In the genomic region with DNA sequence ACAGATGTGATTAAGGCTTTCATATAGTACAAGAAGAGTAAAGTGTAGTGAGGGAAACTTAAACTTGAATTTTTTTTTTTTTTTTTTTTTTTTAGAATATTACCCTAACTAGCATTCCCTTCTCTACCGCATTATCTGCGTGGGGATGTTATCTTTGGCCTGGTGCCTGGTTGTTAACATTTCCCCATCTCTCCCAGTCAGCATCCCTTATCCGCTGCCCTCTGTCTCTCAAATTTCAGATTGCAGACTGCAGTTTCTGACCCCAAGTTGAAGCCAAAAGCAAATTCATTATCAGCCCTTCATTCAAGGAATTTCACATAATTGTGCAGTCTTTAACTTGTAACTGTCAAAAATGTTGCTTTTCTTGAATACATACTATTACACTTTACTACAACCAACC, we compare ENCODE assay signal across 11 cellular contexts.
DNase-seq lines count a peak whose midpoint lies in the region; ATAC-seq, FAIRE-seq and TF ChIP-seq lines count a peak whose summit lies in the region.
"Had no signal": no experiment of that assay in that cellular context is flagged by ENCODE, and none has a peak within 500 bp of the region (broad histone marks: within the 10 kb centered on the region; RNA-seq: fewer than 3 reads in every experiment).

No MANE protein-coding gene starts in this region.

- no peak overlapping the region for H2AFZ ChIP-seq in HepG2 (ENCODE audit: low read length)
- H2AFZ ChIP-seq in PC-9 = no peak overlapping the region

- DNase-seq in HepG2 (ENCODE audit: low spot score) = no peak
- peak in 1 of 2 experiments; percentile 3 for DNase-seq in PC-9
- peak in 1 of 2 donors; percentile 16 for DNase-seq in heart right ventricle
- no peak for DNase-seq in T-helper 2 cell
- DNase-seq in NCI-H1092 treated with DMSO at 0.1 percent for 48 hours (lab: John Stamatoyannopoulos, UW) = no peak
- DNase-seq in activated T-cell treated with anti-CD3 and anti-CD28 coated beads, Interleukin-2, amount 50 U/mL, for 1 hour = no peak
- no peak for DNase-seq in T-helper 17 cell
- DNase-seq: pancreas had no signal

- intact Hi-C loops in HepG2 (cut with micrococcal nuclease; ENCODE audit: unreplicated experiment) (no loop called here), PC-9 (cut with micrococcal nuclease; ENCODE audit: unreplicated experiment) (no loop called here), heart right ventricle (cut with DNase I) (no loop called here)

- H3K79me2 ChIP-seq in HepG2 (ENCODE audit: insufficient read depth, low read length) (no peaks in the 10 kb centered on the region), PC-9 (ENCODE audit: low read depth) (no peaks in the 10 kb centered on the region)

- no peak overlapping the region for H3K27ac Mint-ChIP-seq in T-helper 17 cell

- no peaks in the 10 kb centered on the region for H3F3A ChIP-seq in PC-9 (ENCODE audit: insufficient read depth, low read depth)

- BruUV-seq in HepG2 (replicated peaks; lab: Mats Ljungman, UMichigan) = no TSS peak
- no TSS peak for BruUV-seq in PC-9 (replicated peaks; lab: Mats Ljungman, UMichigan)

- H3K9ac ChIP-seq in liver (ENCODE audit: low read depth in 1 of 2, low read length in 2 of 2) (no peak overlapping the region), HepG2 (ENCODE audit: insufficient read depth, low read depth, low read length) (no peak overlapping the region)

- H3K9me2 ChIP-seq in PC-9 (ENCODE audit: insufficient read depth) = no peaks in the 10 kb centered on the region

- H3K27me3 ChIP-seq in liver (ENCODE audit: control insufficient read depth in 4 of 4, insufficient read depth in 4 of 4, low read length in 3 of 4) (no peaks in the 10 kb centered on the region), HepG2 (ENCODE audit: control insufficient read depth in 1 of 2, insufficient read depth in 2 of 2, low read length in 2 of 2) (no peaks in the 10 kb centered on the region), PC-9 (ENCODE audit: insufficient read depth, low read depth) (no peaks in the 10 kb centered on the region), heart right ventricle (no peaks in the 10 kb centered on the region)
- H3K27me3 ChIP-seq: gastroesophageal sphincter, pancreas had no signal

- H3K4me1 ChIP-seq in liver (ENCODE audit: control insufficient read depth in 4 of 4, insufficient read depth in 4 of 4, low read length in 3 of 4) (no peaks in the 10 kb centered on the region), HepG2 (ENCODE audit: insufficient read depth, low read length) (no peaks in the 10 kb centered on the region), PC-9 (replicated peaks; ENCODE audit: insufficient read depth) (no peaks in the 10 kb centered on the region), heart right ventricle (no peaks in the 10 kb centered on the region)
- H3K4me1 ChIP-seq: Caco-2, gastroesophageal sphincter had no signal

- POLR2A ChIA-PET in HepG2 (lab: Yijun Ruan, JAX) = no interaction called here
- POLR2A ChIA-PET in PC-9 (lab: Charles Lee; ENCODE audit: unreplicated experiment) = no interaction called here

- CTCF ChIA-PET in HepG2 (lab: Yijun Ruan, JAX; ENCODE audit: low intra/inter-chr PET ratio, low total read pairs) (no interaction called here), PC-9 (lab: Charles Lee) (interaction anchor here (0.6 kb wide), 1 partner anchor 173 kb away, joined by 3 read pairs; no protein-coding TSS in a partner anchor)

- H3K27me3 Mint-ChIP-seq in T-helper 17 cell = no peaks in the 10 kb centered on the region

- H3K4me2 ChIP-seq in HepG2 (ENCODE audit: low read depth, low read length) (no peak overlapping the region), PC-9 (no peak overlapping the region)

- ATAC-seq in HepG2 (no peak), heart right ventricle (no peak), T-helper 17 cell (no peak)
- ATAC-seq: gastroesophageal sphincter had no signal

- H3K4me3 Mint-ChIP-seq in T-helper 17 cell = no peak overlapping the region

- TF ChIP-seq EP300 in HepG2 (IDR thresholded peaks at IDR 0.05; ENCODE audit: low read depth in 2 of 2, low read length in 2 of 2) (no peak), HepG2 (CRISPR knock-in tag; IDR thresholded peaks at IDR 0.05; ENCODE audit: borderline replicate concordance) (no peak)

- no peak for TF ChIP-seq POLR2A in HepG2 (IDR thresholded peaks at IDR 0.05; ENCODE audit: insufficient read depth in 1 of 2, low read depth in 2 of 2, low read length in 2 of 2)

- peak; percentile 26 for TF ChIP-seq CTCF in liver (IDR thresholded peaks at IDR 0.05; ENCODE audit: low read depth, low read length, missing input control)
- TF ChIP-seq CTCF in HepG2 (CRISPR knock-in tag; IDR thresholded peaks at IDR 0.05) = no peak
- 0 out of 2 replicates have a peak, but pooled peaks have one; percentile 22 for TF ChIP-seq CTCF in PC-9 (conservative IDR thresholded peaks at IDR 0.05)
- TF ChIP-seq CTCF in heart right ventricle (IDR thresholded peaks at IDR 0.05) = peak in 5 of 9 donors; percentile 10 to 35 (median 17)

- H3K36me3 Mint-ChIP-seq in T-helper 17 cell (ENCODE audit: low read depth) = no peaks in the 10 kb centered on the region

- 13% methylated on average over 3 of the region's 3 CpGs for WGBS in liver
- WGBS in HepG2 (ENCODE audit: low lambda C conversion rate) = 1% methylated on average over 3 of the region's 3 CpGs
- WGBS in heart right ventricle, 2 donors = 5 to 26% methylated on average over 3 of the region's 3 CpGs

- in situ Hi-C loops in HepG2 (cut with HindIII; ENCODE audit: extremely low pct_ligation_motif_present, low pct_unique_long_range_greater_than_20kb) = no loop called here

- H3K4me1 Mint-ChIP-seq in T-helper 17 cell = no peaks in the 10 kb centered on the region

- H3K27ac ChIP-seq in liver (ENCODE audit: low read depth in 1 of 2, low read length in 2 of 2) (no peak overlapping the region), HepG2 (ENCODE audit: extremely low read length, insufficient read depth, low read length) (no peak overlapping the region), PC-9 (no peak overlapping the region), heart right ventricle (no peak overlapping the region)
- H3K27ac ChIP-seq: gastroesophageal sphincter, pancreas had no signal

- H3K36me3 ChIP-seq in liver (ENCODE audit: control insufficient read depth in 4 of 4, insufficient read depth in 3 of 4, low read depth in 1 of 4, low read length in 3 of 4) (no peaks in the 10 kb centered on the region), HepG2 (replicated peaks in 1 of 2; ENCODE audit: control insufficient read depth in 1 of 2, insufficient read depth in 2 of 2, low read length in 2 of 2) (no peaks in the 10 kb centered on the region), PC-9 (ENCODE audit: low read depth) (no peaks in the 10 kb centered on the region), heart right ventricle (no peaks in the 10 kb centered on the region)
- H3K36me3 ChIP-seq: gastroesophageal sphincter, pancreas had no signal

- no peak overlapping the region for H3K4me3 ChIP-seq in liver (ENCODE audit: low read depth in 1 of 3, low read length in 3 of 3)
- H3K4me3 ChIP-seq in HepG2 (replicated peaks in 1 of 3; ENCODE audit: insufficient read depth in 1 of 3, low read depth in 2 of 3, low read length in 3 of 3) = no peak overlapping the region
- no peak overlapping the region for H3K4me3 ChIP-seq in PC-9
- H3K4me3 ChIP-seq in heart right ventricle = no peak overlapping the region
- H3K4me3 ChIP-seq: gastroesophageal sphincter, pancreas had no signal

- peak; percentile 48 to 67 for TF ChIP-seq RAD21 in liver (IDR thresholded peaks at IDR 0.05)
- TF ChIP-seq RAD21 in HepG2 (CRISPR knock-in tag; IDR thresholded peaks at IDR 0.05) = no peak

- H3K9me3 ChIP-seq in liver (ENCODE audit: control insufficient read depth in 4 of 4, low read length in 3 of 4) (no peaks in the 10 kb centered on the region), HepG2 (ENCODE audit: low read length) (no peaks in the 10 kb centered on the region), PC-9 (ENCODE audit: insufficient read depth, low read depth) (no peaks in the 10 kb centered on the region), heart right ventricle (no peaks in the 10 kb centered on the region), T-helper 17 cell (ENCODE audit: control insufficient read depth, low read length, poor library complexity, severe bottlenecking) (no peaks in the 10 kb centered on the region)
- H3K9me3 ChIP-seq: Caco-2, gastroesophageal sphincter, pancreas had no signal

- no peaks in the 10 kb centered on the region for H4K20me1 ChIP-seq in HepG2 (ENCODE audit: insufficient read depth, low read length)
- H4K20me1 ChIP-seq in PC-9 (ENCODE audit: insufficient read depth) = no peaks in the 10 kb centered on the region

- FAIRE-seq in HepG2 (lab: Jason Lieb, UNC) = no peak
- FAIRE-seq: pancreas had no signal

TF ChIP-seq in liver, 16 proteins besides CTCF, POLR2A, EP300 and RAD21:
- TF ChIP-seq NR2F2 (IDR thresholded peaks at IDR 0.05) = peak; percentile 32
- TF ChIP-seq, protein P1, sequence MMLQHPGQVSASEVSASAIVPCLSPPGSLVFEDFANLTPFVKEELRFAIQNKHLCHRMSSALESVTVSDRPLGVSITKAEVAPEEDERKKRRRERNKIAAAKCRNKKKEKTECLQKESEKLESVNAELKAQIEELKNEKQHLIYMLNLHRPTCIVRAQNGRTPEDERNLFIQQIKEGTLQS (IDR thresholded peaks at IDR 0.05) = no peak

TF ChIP-seq in HepG2, 621 proteins besides CTCF, POLR2A, EP300 and RAD21:
- TF ChIP-seq ZNF724P (CRISPR knock-in tag; IDR thresholded peaks at IDR 0.05; ENCODE audit: borderline replicate concordance) = no peak
- no peak for TF ChIP-seq ZNF556 (CRISPR knock-in tag; IDR thresholded peaks at IDR 0.05; ENCODE audit: borderline replicate concordance)
- no peak for TF ChIP-seq ZNF7 (CRISPR knock-in tag; IDR thresholded peaks at IDR 0.05)
- no peak for TF ChIP-seq RCOR2 (CRISPR knock-in tag; IDR thresholded peaks at IDR 0.05)
- TF ChIP-seq PHF5A (CRISPR knock-in tag; IDR thresholded peaks at IDR 0.05; ENCODE audit: low read depth, unreplicated experiment) = no peak
- TF ChIP-seq DR1 (CRISPR knock-in tag; IDR thresholded peaks at IDR 0.05) = no peak
